ENCODE assay signal across 9 cellular contexts in genomic region chr13:44259045-44260042, GRCh38.
DNase-seq lines count a peak whose midpoint lies in the region; ATAC-seq and TF ChIP-seq lines count a peak whose summit lies in the region.
"Had no signal": no experiment of that assay in that cellular context is flagged by ENCODE, and none has a peak within 500 bp of the region (broad histone marks: within the 10 kb centered on the region; RNA-seq: fewer than 3 reads in every experiment).

No MANE protein-coding gene starts in this region.

- no peaks in the 10 kb centered on the region for H3K9me3 Mint-ChIP-seq in activated T-cell treated with anti-CD3 and anti-CD28 coated beads, Interleukin-2, amount 50 U/mL, for 4 hours
- no peaks in the 10 kb centered on the region for H3K9me3 Mint-ChIP-seq in immature natural killer cell

- peak overlapping the region; percentile 19 to 89 (median 70) for H3K27ac Mint-ChIP-seq in immature natural killer cell

- peaks cover 23% of the 10 kb centered on the region for H3K4me1 ChIP-seq in OCI-LY3 (ENCODE audit: low read length)

- DNase-seq in activated T-cell treated with anti-CD3 and anti-CD28 coated beads, Interleukin-2, amount 50 U/mL, for 4 hours, result peak; percentile 71
- peak; percentile 29 to 43 (median 34) for DNase-seq in immature natural killer cell
- DNase-seq in stimulated activated CD8-positive, alpha-beta memory T cell treated with anti-CD3 and anti-CD28 coated beads, Interleukin-2, amount 100 ng/mL, for 48 hours (ENCODE audit: low read depth in 2 of 2), result peak; percentile 49 to 50
- no peak for DNase-seq in dedifferentiated amniotic fluid mesenchymal stem cell (ENCODE audit: extremely low spot score)
- DNase-seq in effector CD8-positive, alpha-beta T cell (lab: John Stamatoyannopoulos, UW), result no peak

- peak overlapping the region; percentile 77 for H2AFZ ChIP-seq in OCI-LY3 (ENCODE audit: low read depth, low read length)

- peaks cover 35% of the 10 kb centered on the region for H3K27me3 ChIP-seq in OCI-LY3 (ENCODE audit: low read depth, low read length)

- H3K27ac ChIP-seq in OCI-LY3 (ENCODE audit: low read length), result peak overlapping the region; percentile 14; the same call in 1 of the 2 replicates
- H3K27ac ChIP-seq: VCaP had no signal

- ATAC-seq in GM18519 (IDR thresholded peaks at IDR 0.05; ENCODE audit: low FRiP score, unreplicated experiment) (peak; percentile 55), HG02798 (IDR thresholded peaks at IDR 0.05; ENCODE audit: poor library complexity, unreplicated experiment) (peak; percentile 72)
- peak; percentile 91 to 93 for ATAC-seq in activated T-cell treated with anti-CD3 and anti-CD28 coated beads, Interleukin-2, amount 50 U/mL, for 4 hours

- no peak for TF ChIP-seq CTCF in OCI-LY3 (IDR thresholded peaks at IDR 0.05; ENCODE audit: low read depth, low read length)

- H4K20me1 ChIP-seq in OCI-LY3 (ENCODE audit: insufficient read depth, low read length), result no peaks in the 10 kb centered on the region

- H3K27me3 Mint-ChIP-seq in activated T-cell treated with anti-CD3 and anti-CD28 coated beads, Interleukin-2, amount 50 U/mL, for 4 hours (ENCODE audit: low read depth), result no peaks in the 10 kb centered on the region
- peaks cover 2 to 4% (median 2%) of the 10 kb centered on the region in 3 donors for H3K27me3 Mint-ChIP-seq in immature natural killer cell (ENCODE audit: low read depth in 3 of 3)

- H3K79me2 ChIP-seq in OCI-LY3 (ENCODE audit: low read length), result no peaks in the 10 kb centered on the region

- H3K4me3 ChIP-seq in OCI-LY3 (ENCODE audit: low read length), result peak overlapping the region; percentile 72

- H3K36me3 ChIP-seq in OCI-LY3 (replicated peaks; ENCODE audit: low read depth, low read length), result no peaks in the 10 kb centered on the region

- peaks cover 29% of the 10 kb centered on the region for H3K4me1 Mint-ChIP-seq in activated T-cell treated with anti-CD3 and anti-CD28 coated beads, Interleukin-2, amount 50 U/mL, for 4 hours (ENCODE audit: low read depth)
- H3K4me1 Mint-ChIP-seq in immature natural killer cell, result peaks cover 6 to 22% of the 10 kb centered on the region in 2 donors

- H3K4me3 Mint-ChIP-seq in activated T-cell treated with anti-CD3 and anti-CD28 coated beads, Interleukin-2, amount 50 U/mL, for 4 hours, result peak overlapping the region; percentile 82
- peak overlapping the region in 4 of 5 donors; percentile 26 to 79 (median 56) for H3K4me3 Mint-ChIP-seq in immature natural killer cell

- H3K9me3 ChIP-seq in OCI-LY3 (ENCODE audit: insufficient read depth, low read length), result no peaks in the 10 kb centered on the region

- no peaks in the 10 kb centered on the region for H3K36me3 Mint-ChIP-seq in activated T-cell treated with anti-CD3 and anti-CD28 coated beads, Interleukin-2, amount 50 U/mL, for 4 hours (ENCODE audit: insufficient read depth)
- no peaks in the 10 kb centered on the region for H3K36me3 Mint-ChIP-seq in immature natural killer cell

- H3K4me2 ChIP-seq in OCI-LY3 (ENCODE audit: low read length), result peak overlapping the region; percentile 94

- H3K9ac ChIP-seq in OCI-LY3 (ENCODE audit: low read length), result peak overlapping the region; percentile 40; the same call in 1 of the 2 replicates

Comparison
In these comparisons a context has a peak if more than half of its experiments do, and no peak if none do; other contexts are left out.
1. DNase-seq: peak in activated T-cell treated with anti-CD3 and anti-CD28 coated beads, Interleukin-2, amount 50 U/mL, for 4 hours (single experiment), immature natural killer cell (3 of 3) and stimulated activated CD8-positive, alpha-beta memory T cell treated with anti-CD3 and anti-CD28 coated beads, Interleukin-2, amount 100 ng/mL, for 48 hours (2 of 2); none in dedifferentiated amniotic fluid mesenchymal stem cell (single experiment) and effector CD8-positive, alpha-beta T cell (single experiment).
2. Peak in every context shown above with its lines, with median percentiles within 50 percentile points of each other: ATAC-seq.